12 cellular contexts compared by ENCODE assay signal in the genomic region with DNA sequence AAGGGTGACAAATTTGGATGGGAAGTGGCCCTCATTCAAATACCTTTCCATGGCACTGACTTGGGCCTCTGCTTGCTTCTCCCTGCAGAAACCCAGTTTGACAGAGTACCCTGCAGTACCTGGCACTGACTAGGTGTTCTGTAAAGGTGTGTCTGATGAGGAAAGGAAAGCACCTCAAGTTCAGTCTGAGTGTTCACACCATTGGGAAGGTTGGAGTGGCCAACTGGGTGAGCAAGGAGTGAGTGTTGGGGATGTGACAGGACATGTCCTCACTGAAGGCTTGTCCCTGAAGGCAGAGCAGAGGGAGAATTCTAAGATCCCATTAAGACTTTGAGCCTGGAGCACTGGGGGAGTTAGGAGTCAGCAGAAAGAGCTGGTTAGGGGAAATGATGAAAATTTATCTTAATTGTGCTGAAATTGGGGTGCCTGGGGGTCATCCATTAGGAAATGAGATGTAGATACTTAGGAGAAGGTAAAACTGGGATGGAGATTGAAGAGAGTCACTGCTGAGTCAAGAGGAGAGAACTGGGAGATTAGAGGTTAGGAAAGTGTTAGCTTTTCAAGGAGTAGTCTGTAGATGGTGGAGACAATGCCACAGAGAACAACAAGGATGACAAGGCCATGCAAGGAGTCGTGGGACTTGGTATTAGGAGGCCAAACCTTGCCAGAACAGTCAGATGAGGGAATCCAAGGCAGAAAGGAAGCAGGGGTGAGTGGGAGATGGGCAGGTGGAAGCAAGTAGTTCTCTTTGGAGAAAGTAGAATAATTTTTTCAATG.
DNase-seq lines count a peak whose midpoint lies in the region; ATAC-seq and TF ChIP-seq lines count a peak whose summit lies in the region.
"Had no signal": no experiment of that assay in that cellular context is flagged by ENCODE, and none has a peak within 500 bp of the region (broad histone marks: within the 10 kb centered on the region; RNA-seq: fewer than 3 reads in every experiment).

No MANE protein-coding gene starts in this region.

- H3K4me3 Mint-ChIP-seq in activated T-cell treated with anti-CD3 and anti-CD28 coated beads, Interleukin-2, amount 50 U/mL, for 24 hours: no peak overlapping the region
- peak overlapping the region; percentile 31 to 71 for H3K4me3 Mint-ChIP-seq in stimulated activated naive B cell treated with anti-CD40 and anti-IgM and Interleukin-4, amounts not matched to agents 10 μg/mL and 1 μg/mL and 100 μg/mL, for 72 hours

- peaks cover 78% of the 10 kb centered on the region for H3K4me1 Mint-ChIP-seq in activated T-cell treated with anti-CD3 and anti-CD28 coated beads, Interleukin-2, amount 50 U/mL, for 24 hours (ENCODE audit: low read depth)
- H3K4me1 Mint-ChIP-seq in stimulated activated naive B cell treated with anti-CD40 and anti-IgM and Interleukin-4, amounts not matched to agents 10 μg/mL and 1 μg/mL and 100 μg/mL, for 72 hours: peaks cover 54 to 80% of the 10 kb centered on the region in 2 donors

- H3K27me3 Mint-ChIP-seq in activated T-cell treated with anti-CD3 and anti-CD28 coated beads, Interleukin-2, amount 50 U/mL, for 24 hours: no peaks in the 10 kb centered on the region
- H3K27me3 Mint-ChIP-seq in stimulated activated naive B cell treated with anti-CD40 and anti-IgM and Interleukin-4, amounts not matched to agents 10 μg/mL and 1 μg/mL and 100 μg/mL, for 72 hours: no peaks in the 10 kb centered on the region

- no peak for DNase-seq in activated T-cell treated with anti-CD3 and anti-CD28 coated beads, Interleukin-2, amount 50 U/mL, for 24 hours
- DNase-seq in activated T-cell treated with anti-CD3 and anti-CD28 coated beads for 4 hours (no peak), RWPE1 (ENCODE audit: low spot score) (no peak), epithelial cell of prostate (ENCODE audit: low read depth, low spot score) (peak; percentile 69), GM13976 (ENCODE audit: low spot score) (no peak), NCI-H526 (lab: John Stamatoyannopoulos, UW) (no peak)
- DNase-seq in stimulated activated naive B cell treated with anti-CD40 and anti-IgM and Interleukin-4, amounts not matched to agents 10 μg/mL and 1 μg/mL and 100 μg/mL, for 72 hours: no peak
- DNase-seq: MG63; stimulated activated CD4-positive, alpha-beta T cell treated with anti-CD3 and anti-CD28 coated beads, Interleukin-2, amount 100 ng/mL, for 48 hours had no signal

- CTCF ChIA-PET in RWPE1 (lab: Yijun Ruan, JAX): no interaction called here

- H3K9me3 Mint-ChIP-seq in activated T-cell treated with anti-CD3 and anti-CD28 coated beads, Interleukin-2, amount 50 U/mL, for 24 hours: no peaks in the 10 kb centered on the region
- H3K9me3 Mint-ChIP-seq in stimulated activated naive B cell treated with anti-CD40 and anti-IgM and Interleukin-4, amounts not matched to agents 10 μg/mL and 1 μg/mL and 100 μg/mL, for 72 hours: no peaks in the 10 kb centered on the region

- no peak for ATAC-seq in stimulated activated naive B cell treated with anti-CD40 and anti-IgM and Interleukin-4, amounts not matched to agents 10 μg/mL and 1 μg/mL and 100 μg/mL, for 72 hours (replicated peaks)
- no peak for ATAC-seq in GM21367 (IDR thresholded peaks at IDR 0.05; ENCODE audit: unreplicated experiment)
- ATAC-seq: left lobe of liver had no signal

- H3K27ac Mint-ChIP-seq in activated T-cell treated with anti-CD3 and anti-CD28 coated beads, Interleukin-2, amount 50 U/mL, for 24 hours: peak overlapping the region; percentile 31
- peak overlapping the region; percentile 88 for H3K27ac Mint-ChIP-seq in stimulated activated naive B cell treated with anti-CD40 and anti-IgM and Interleukin-4, amounts not matched to agents 10 μg/mL and 1 μg/mL and 100 μg/mL, for 72 hours

- H3K27ac ChIP-seq in RWPE1: peak overlapping the region; percentile 65
- H3K27ac ChIP-seq in epithelial cell of prostate: peak overlapping the region; percentile 92
- H3K27ac ChIP-seq: parathyroid adenoma had no signal

- no peak for TF ChIP-seq CTCF in RWPE1 (conservative IDR thresholded peaks at IDR 0.05; ENCODE audit: low read depth)
- TF ChIP-seq CTCF in GM13976 (IDR thresholded peaks at IDR 0.05; ENCODE audit: borderline replicate concordance, control extremely low read depth, extremely low read depth, insufficient read depth, missing control alignments): no peak

- in situ Hi-C loops in GM13976 (cut with MboI; ENCODE audit: low sequenced_read_pairs, unreplicated experiment): no loop called here

- POLR2A ChIA-PET in RWPE1 (lab: Yijun Ruan, JAX; ENCODE audit: low non-redundant PET): no interaction called here

- peaks cover 85% of the 10 kb centered on the region for H3K36me3 Mint-ChIP-seq in activated T-cell treated with anti-CD3 and anti-CD28 coated beads, Interleukin-2, amount 50 U/mL, for 24 hours (ENCODE audit: low read depth)
- H3K36me3 Mint-ChIP-seq in stimulated activated naive B cell treated with anti-CD40 and anti-IgM and Interleukin-4, amounts not matched to agents 10 μg/mL and 1 μg/mL and 100 μg/mL, for 72 hours: peaks cover 51 to 69% of the 10 kb centered on the region in 2 donors
